1 cellular context compared by ENCODE assay signal in the genomic region with DNA sequence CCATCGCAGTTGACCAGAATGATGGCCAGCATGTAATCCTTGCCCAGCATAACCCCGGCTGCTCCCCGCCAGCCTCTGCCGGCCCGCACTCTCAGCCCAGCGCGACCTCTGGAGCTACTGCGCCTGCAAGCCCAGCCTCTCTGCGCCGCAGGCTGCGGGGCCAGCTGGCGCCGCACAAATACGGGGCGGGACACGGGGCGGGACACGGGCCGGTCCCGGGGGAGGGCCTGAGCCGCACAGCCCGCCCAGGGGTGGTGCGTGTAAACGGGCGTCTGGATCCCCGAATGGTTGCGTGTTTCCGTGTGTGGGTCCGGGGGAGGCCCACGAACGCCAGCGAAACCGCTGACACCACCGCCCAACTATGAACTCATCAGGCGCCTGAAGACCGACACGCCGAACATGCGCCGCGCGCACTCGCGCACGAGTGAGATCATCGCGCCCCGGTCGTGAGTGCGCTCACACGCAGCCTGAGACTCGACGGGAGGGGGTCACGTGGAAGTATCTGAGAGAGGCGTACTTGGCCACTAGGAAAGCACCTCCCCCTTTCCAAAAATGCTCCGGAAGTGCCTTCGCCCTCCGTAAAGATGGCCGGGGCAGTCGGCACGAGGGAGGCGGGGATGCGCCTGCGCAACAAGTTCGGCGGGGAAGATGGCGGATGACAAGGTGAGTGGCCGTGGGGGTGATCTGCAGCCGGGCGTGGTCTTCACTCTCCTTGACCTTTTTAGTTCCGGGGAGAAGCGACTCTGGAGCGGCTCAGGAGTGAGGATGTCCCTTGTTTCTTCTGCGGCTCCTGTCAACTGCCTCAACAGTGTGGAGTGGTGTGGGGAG.
TF ChIP-seq lines count a peak whose summit lies in the region.

A gene with protein sequence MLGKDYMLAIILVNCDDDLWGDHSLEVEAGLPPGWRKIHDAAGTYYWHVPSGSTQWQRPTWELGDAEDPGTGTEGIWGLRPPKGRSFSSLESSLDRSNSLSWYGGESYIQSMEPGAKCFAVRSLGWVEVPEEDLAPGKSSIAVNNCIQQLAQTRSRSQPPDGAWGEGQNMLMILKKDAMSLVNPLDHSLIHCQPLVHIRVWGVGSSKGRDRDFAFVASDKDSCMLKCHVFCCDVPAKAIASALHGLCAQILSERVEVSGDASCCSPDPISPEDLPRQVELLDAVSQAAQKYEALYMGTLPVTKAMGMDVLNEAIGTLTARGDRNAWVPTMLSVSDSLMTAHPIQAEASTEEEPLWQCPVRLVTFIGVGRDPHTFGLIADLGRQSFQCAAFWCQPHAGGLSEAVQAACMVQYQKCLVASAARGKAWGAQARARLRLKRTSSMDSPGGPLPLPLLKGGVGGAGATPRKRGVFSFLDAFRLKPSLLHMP (minus strand): TSS at position 403 of the 828 bp plus-strand sequence. CDS start 353 bp downstream, at position 50.
Gene SLC35A4, plus strand, starts transcription at position 633 of the 828 bp plus-strand sequence. CDS start 2,342 bp downstream, outside the sequence.

TF ChIP-seq in HepG2, 621 proteins besides CTCF, POLR2A, EP300 and RAD21 (continued from another document and continues in another):
- no peak for TF ChIP-seq AHR (CRISPR knock-in tag; IDR thresholded peaks at IDR 0.05)
- no peak for TF ChIP-seq ZNF329 (CRISPR knock-in tag; IDR thresholded peaks at IDR 0.05; ENCODE audit: low read depth)
- TF ChIP-seq ZNF510 (CRISPR knock-in tag; IDR thresholded peaks at IDR 0.05; ENCODE audit: low read depth): no peak
- no peak for TF ChIP-seq ZNF17 (CRISPR knock-in tag; IDR thresholded peaks at IDR 0.05)
- TF ChIP-seq, protein P1, sequence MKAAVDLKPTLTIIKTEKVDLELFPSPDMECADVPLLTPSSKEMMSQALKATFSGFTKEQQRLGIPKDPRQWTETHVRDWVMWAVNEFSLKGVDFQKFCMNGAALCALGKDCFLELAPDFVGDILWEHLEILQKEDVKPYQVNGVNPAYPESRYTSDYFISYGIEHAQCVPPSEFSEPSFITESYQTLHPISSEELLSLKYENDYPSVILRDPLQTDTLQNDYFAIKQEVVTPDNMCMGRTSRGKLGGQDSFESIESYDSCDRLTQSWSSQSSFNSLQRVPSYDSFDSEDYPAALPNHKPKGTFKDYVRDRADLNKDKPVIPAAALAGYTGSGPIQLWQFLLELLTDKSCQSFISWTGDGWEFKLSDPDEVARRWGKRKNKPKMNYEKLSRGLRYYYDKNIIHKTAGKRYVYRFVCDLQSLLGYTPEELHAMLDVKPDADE (CRISPR knock-in tag; IDR thresholded peaks at IDR 0.05): no peak
- TF ChIP-seq, protein P2, sequence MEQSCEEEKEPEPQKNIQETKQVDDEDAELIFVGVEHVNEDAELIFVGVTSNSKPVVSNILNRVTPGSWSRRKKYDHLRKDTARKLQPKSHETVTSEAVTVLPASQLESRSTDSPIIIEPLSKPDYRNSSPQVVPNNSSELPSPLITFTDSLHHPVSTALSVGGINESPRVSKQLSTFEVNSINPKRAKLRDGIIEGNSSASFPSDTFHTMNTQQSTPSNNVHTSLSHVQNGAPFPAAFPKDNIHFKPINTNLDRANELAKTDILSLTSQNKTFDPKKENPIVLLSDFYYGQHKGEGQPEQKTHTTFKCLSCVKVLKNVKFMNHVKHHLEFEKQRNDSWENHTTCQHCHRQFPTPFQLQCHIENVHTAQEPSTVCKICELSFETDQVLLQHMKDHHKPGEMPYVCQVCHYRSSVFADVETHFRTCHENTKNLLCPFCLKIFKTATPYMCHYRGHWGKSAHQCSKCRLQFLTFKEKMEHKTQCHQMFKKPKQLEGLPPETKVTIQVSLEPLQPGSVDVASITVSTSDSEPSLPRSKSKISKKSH (CRISPR knock-in tag; IDR thresholded peaks at IDR 0.05; ENCODE audit: borderline replicate concordance): no peak
- TF ChIP-seq, protein P3, sequence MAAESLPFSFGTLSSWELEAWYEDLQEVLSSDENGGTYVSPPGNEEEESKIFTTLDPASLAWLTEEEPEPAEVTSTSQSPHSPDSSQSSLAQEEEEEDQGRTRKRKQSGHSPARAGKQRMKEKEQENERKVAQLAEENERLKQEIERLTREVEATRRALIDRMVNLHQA (CRISPR knock-in tag; IDR thresholded peaks at IDR 0.05): no peak
- peak; percentile 54; the same call in 1 of the 2 replicates for TF ChIP-seq RBFOX2 (IDR thresholded peaks at IDR 0.05; ENCODE audit: low read depth, low read length)
- no peak for TF ChIP-seq GTF3A (CRISPR knock-in tag; conservative IDR thresholded peaks at IDR 0.05)
- TF ChIP-seq SYNCRIP (IDR thresholded peaks at IDR 0.05; ENCODE audit: insufficient read depth, low read depth, low read length): no peak
- TF ChIP-seq ZBTB8A (CRISPR knock-in tag; IDR thresholded peaks at IDR 0.05; ENCODE audit: borderline replicate concordance, low read depth): no peak
- TF ChIP-seq PPARG (CRISPR knock-in tag; conservative IDR thresholded peaks at IDR 0.05): no peak
- TF ChIP-seq AFF4 (CRISPR knock-in tag; IDR thresholded peaks at IDR 0.05): no peak
- TF ChIP-seq ZNF143 (CRISPR knock-in tag; IDR thresholded peaks at IDR 0.05): no peak
- TF ChIP-seq, protein P4, sequence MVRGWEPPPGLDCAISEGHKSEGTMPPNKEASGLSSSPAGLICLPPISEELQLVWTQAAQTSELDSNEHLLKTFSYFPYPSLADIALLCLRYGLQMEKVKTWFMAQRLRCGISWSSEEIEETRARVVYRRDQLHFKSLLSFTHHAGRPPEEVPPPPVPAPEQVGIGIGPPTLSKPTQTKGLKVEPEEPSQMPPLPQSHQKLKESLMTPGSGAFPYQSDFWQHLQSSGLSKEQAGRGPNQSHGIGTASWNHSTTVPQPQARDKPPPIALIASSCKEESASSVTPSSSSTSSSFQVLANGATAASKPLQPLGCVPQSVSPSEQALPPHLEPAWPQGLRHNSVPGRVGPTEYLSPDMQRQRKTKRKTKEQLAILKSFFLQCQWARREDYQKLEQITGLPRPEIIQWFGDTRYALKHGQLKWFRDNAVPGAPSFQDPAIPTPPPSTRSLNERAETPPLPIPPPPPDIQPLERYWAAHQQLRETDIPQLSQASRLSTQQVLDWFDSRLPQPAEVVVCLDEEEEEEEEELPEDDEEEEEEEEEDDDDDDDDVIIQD (CRISPR knock-in tag; IDR thresholded peaks at IDR 0.05; ENCODE audit: low read depth): no peak
- TF ChIP-seq PITX1 (CRISPR knock-in tag; IDR thresholded peaks at IDR 0.05): no peak
- no peak for TF ChIP-seq ZNF337 (CRISPR knock-in tag; IDR thresholded peaks at IDR 0.05; ENCODE audit: borderline replicate concordance, low read depth)
- no peak for TF ChIP-seq ZNF235 (CRISPR knock-in tag; IDR thresholded peaks at IDR 0.05; ENCODE audit: borderline replicate concordance)
- no peak for TF ChIP-seq NBN (conservative IDR thresholded peaks at IDR 0.05)
- TF ChIP-seq FLYWCH1 (CRISPR knock-in tag; IDR thresholded peaks at IDR 0.05): 0 out of 2 replicates have a peak, but pooled peaks have one; percentile 57
- no peak for TF ChIP-seq PCBP2 (optimal IDR thresholded peaks at IDR 0.05; ENCODE audit: low read depth, low read length, poor library complexity, severe bottlenecking)
- no peak for TF ChIP-seq NFKB2 (CRISPR knock-in tag; IDR thresholded peaks at IDR 0.05; ENCODE audit: borderline replicate concordance)
- no peak for TF ChIP-seq IKZF4 (CRISPR knock-in tag; IDR thresholded peaks at IDR 0.05; ENCODE audit: borderline replicate concordance, low read depth, not compliant biosample characterization)
- TF ChIP-seq MBD4 (IDR thresholded peaks at IDR 0.05; ENCODE audit: borderline replicate concordance, low read length): no peak
- no peak for TF ChIP-seq NPAS2 (CRISPR knock-in tag; IDR thresholded peaks at IDR 0.05; ENCODE audit: borderline replicate concordance)
- TF ChIP-seq CEBPG (CRISPR knock-in tag; IDR thresholded peaks at IDR 0.05): no peak
- TF ChIP-seq NFE2 (CRISPR knock-in tag; IDR thresholded peaks at IDR 0.05): no peak
- no peak for TF ChIP-seq ZNF354B (CRISPR knock-in tag; IDR thresholded peaks at IDR 0.05)
- TF ChIP-seq ZNF138 (CRISPR knock-in tag; IDR thresholded peaks at IDR 0.05; ENCODE audit: low read depth): no peak
- TF ChIP-seq ZNF556 (CRISPR knock-in tag; IDR thresholded peaks at IDR 0.05; ENCODE audit: borderline replicate concordance): no peak
- no peak for TF ChIP-seq TSC22D2 (CRISPR knock-in tag; IDR thresholded peaks at IDR 0.05; ENCODE audit: borderline replicate concordance)
- no peak for TF ChIP-seq SIN3B (IDR thresholded peaks at IDR 0.05; ENCODE audit: low read length)
- TF ChIP-seq ZNF841 (CRISPR knock-in tag; IDR thresholded peaks at IDR 0.05; ENCODE audit: borderline replicate concordance): no peak
- TF ChIP-seq ZBTB14 (CRISPR knock-in tag; IDR thresholded peaks at IDR 0.05): no peak
- no peak for TF ChIP-seq SCMH1 (CRISPR knock-in tag; IDR thresholded peaks at IDR 0.05; ENCODE audit: borderline replicate concordance)
- no peak for TF ChIP-seq POLR2AphosphoS2 (IDR thresholded peaks at IDR 0.05; ENCODE audit: low read depth, low read length)
- no peak for TF ChIP-seq ZNF232 (CRISPR knock-in tag; IDR thresholded peaks at IDR 0.05; ENCODE audit: borderline replicate concordance)
- no peak for TF ChIP-seq NONO (IDR thresholded peaks at IDR 0.05)
- no peak for TF ChIP-seq NONO (CRISPR knock-in tag; conservative IDR thresholded peaks at IDR 0.05)
- no peak for TF ChIP-seq ZSCAN22 (CRISPR knock-in tag; IDR thresholded peaks at IDR 0.05)
- no peak for TF ChIP-seq ZNF451 (CRISPR knock-in tag; IDR thresholded peaks at IDR 0.05)
- TF ChIP-seq CBFB (CRISPR knock-in tag; IDR thresholded peaks at IDR 0.05): no peak
- 0 out of 2 replicates have a peak, but pooled peaks have one; percentile 8 for TF ChIP-seq CREB1 (IDR thresholded peaks at IDR 0.05)
- TF ChIP-seq CREB1 (CRISPR knock-in tag; IDR thresholded peaks at IDR 0.05): no peak
- TF ChIP-seq ZNF619 (CRISPR knock-in tag; IDR thresholded peaks at IDR 0.05): no peak
- no peak for TF ChIP-seq NFIC (IDR thresholded peaks at IDR 0.05; ENCODE audit: low read length)
- no peak for TF ChIP-seq MAFG (CRISPR knock-in tag; IDR thresholded peaks at IDR 0.05)
- no peak for TF ChIP-seq MATR3 (CRISPR knock-in tag; IDR thresholded peaks at IDR 0.05)
- TF ChIP-seq PAF1 (CRISPR knock-in tag; IDR thresholded peaks at IDR 0.05): no peak
- TF ChIP-seq ONECUT2 (CRISPR knock-in tag; IDR thresholded peaks at IDR 0.05): no peak
- no peak for TF ChIP-seq ZNF883 (CRISPR knock-in tag; IDR thresholded peaks at IDR 0.05; ENCODE audit: not compliant biosample characterization)
- no peak for TF ChIP-seq SRSF4 (IDR thresholded peaks at IDR 0.05; ENCODE audit: low read depth, low read length, poor library complexity, severe bottlenecking)
- no peak for TF ChIP-seq RARA (CRISPR knock-in tag; IDR thresholded peaks at IDR 0.05)
- no peak for TF ChIP-seq ZBTB7B (CRISPR knock-in tag; IDR thresholded peaks at IDR 0.05)
